In the genomic region with DNA sequence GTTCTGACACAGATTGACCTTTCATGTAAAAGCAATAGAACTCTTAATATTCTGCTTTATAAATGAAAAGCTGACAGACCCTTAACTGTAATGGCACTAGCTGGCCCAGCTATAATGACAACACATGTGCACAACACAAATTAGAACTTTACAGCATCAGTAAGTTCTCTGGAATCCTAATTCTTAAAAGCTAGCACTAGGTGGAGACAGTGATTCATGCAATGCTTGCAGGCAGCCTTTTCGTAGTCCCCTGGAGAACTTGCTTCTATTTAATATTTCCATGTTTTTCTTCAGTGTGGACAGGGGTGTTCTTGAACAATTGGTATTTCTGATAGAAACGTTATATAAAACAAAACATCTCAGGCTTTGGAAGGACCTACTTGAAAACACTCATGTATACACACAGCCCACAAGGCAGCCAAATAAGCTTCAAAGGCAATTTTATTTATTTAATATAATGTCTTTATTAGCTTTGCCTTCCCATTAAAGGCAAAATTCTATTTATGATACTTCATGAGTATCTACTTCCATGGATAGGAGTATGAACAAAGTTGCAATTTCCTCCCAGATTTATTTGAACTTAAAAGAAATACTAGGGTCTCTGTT, we compare ENCODE assay signal across 8 cellular contexts.
DNase-seq lines count a peak whose midpoint lies in the region; ATAC-seq, FAIRE-seq and TF ChIP-seq lines count a peak whose summit lies in the region.

No MANE protein-coding gene starts in this region.

- H3K9me3 ChIP-seq in A549 (no peaks in the 10 kb centered on the region), GM23248 (ENCODE audit: low read depth) (no peaks in the 10 kb centered on the region)

- 2% methylated on average over 2 of the region's 2 CpGs for WGBS in A549 (ENCODE audit: missing lambda C conversion rate)
- WGBS in GM23248 (ENCODE audit: low coverage in 1 of 2, low lambda C conversion rate in 2 of 2, missing lambda C conversion rate in 2 of 2), 2 experiments, result 0% methylated on average over 2 of the region's 2 CpGs

- H3K9me2 ChIP-seq in GM23248 (ENCODE audit: insufficient read depth), result no peaks in the 10 kb centered on the region

- POLR2A ChIA-PET in A549 (lab: Yijun Ruan, JAX), result no interaction called here

- no peak for TF ChIP-seq POLR2A in A549 (IDR thresholded peaks at IDR 0.05; ENCODE audit: low read length)
- no peak for TF ChIP-seq POLR2A in H54 (IDR thresholded peaks at IDR 0.05; ENCODE audit: low read depth, low read length)

- no peaks in the 10 kb centered on the region; the same call in 1 of the 2 replicates for H3K27me3 ChIP-seq in GM23248 (replicated peaks; ENCODE audit: insufficient read depth)

- H3K4me1 ChIP-seq in A549 (no peaks in the 10 kb centered on the region), GM23248 (ENCODE audit: insufficient read depth) (no peaks in the 10 kb centered on the region)

- H3K4me2 ChIP-seq in A549 (no peak overlapping the region), GM23248 (ENCODE audit: unreplicated experiment) (no peak overlapping the region)

- in situ Hi-C loops in GM23248 (cut with MboI), result no loop called here

- CTCF ChIA-PET in A549 (lab: Yijun Ruan, JAX), result interaction anchor here (0.6 to 2.0 kb wide), 16 partner anchors 8 to 1216 kb away, joined by 3 to 14 read pairs (median 4); no protein-coding TSS in a partner anchor

- H3F3A ChIP-seq in GM23248 (ENCODE audit: insufficient read depth), result no peaks in the 10 kb centered on the region

- H4K20me1 ChIP-seq in GM23248 (ENCODE audit: insufficient read depth), result no peaks in the 10 kb centered on the region

- TF ChIP-seq RAD21 in A549 (conservative IDR thresholded peaks at IDR 0.05 in 1 of 2, IDR thresholded peaks at IDR 0.05 in 1 of 2), result peak; percentile 92 to 94

- ATAC-seq in A549, result peak; percentile 70 to 85; a peak in 5 of 6 replicates
- ATAC-seq in activated CD4-positive, CD25-positive, alpha-beta regulatory T cell treated with anti-CD3 and anti-CD28 coated beads, Interleukin-2, amount 50 U/mL, for 24 hours, result no peak

- DNase-seq in A549 (ENCODE audit: low read depth in 1 of 2, low spot score in 1 of 2), result peak; percentile 14 to 75
- peak; percentile 76 for DNase-seq in GM23248
- peak; percentile 48 for DNase-seq in NCI-H748 (lab: John Stamatoyannopoulos, UW; ENCODE audit: unreplicated experiment)
- DNase-seq in epithelial cell of esophagus (ENCODE audit: low read depth), result peak; percentile 60
- no peak for DNase-seq in retinal pigment epithelial cell (ENCODE audit: low read depth)
- no peak for DNase-seq in H54 (ENCODE audit: insufficient read length, low spot score)
- no peak for DNase-seq in OCI-M2 (lab: John Stamatoyannopoulos, UW; ENCODE audit: unreplicated experiment)

- no peak overlapping the region for H3K4me3 ChIP-seq in A549
- H3K4me3 ChIP-seq in GM23248, result no peak overlapping the region
- no peak overlapping the region for H3K4me3 ChIP-seq in epithelial cell of esophagus (ENCODE audit: low read length)
- no peak overlapping the region for H3K4me3 ChIP-seq in retinal pigment epithelial cell (ENCODE audit: low read length)

- no peaks in the 10 kb centered on the region for H3K36me3 ChIP-seq in GM23248 (ENCODE audit: low read depth)

- TF ChIP-seq CTCF in A549 (IDR thresholded peaks at IDR 0.05) (peak; percentile 83), epithelial cell of esophagus (IDR thresholded peaks at IDR 0.05; ENCODE audit: insufficient read depth, low read depth, low read length, missing control alignments) (peak; percentile 62), retinal pigment epithelial cell (conservative IDR thresholded peaks at IDR 0.05; ENCODE audit: low read depth, low read length) (peak; percentile 75)

- FAIRE-seq in A549 (lab: Jason Lieb, UNC), result no peak
- FAIRE-seq in H54 (lab: Jason Lieb, UNC), result no peak

- H3K79me2 ChIP-seq in GM23248 (ENCODE audit: insufficient read depth), result no peaks in the 10 kb centered on the region

- H2AFZ ChIP-seq in GM23248, result no peak overlapping the region

- H3K9ac ChIP-seq in GM23248, result no peak overlapping the region

- H3K27ac ChIP-seq in A549 (no peak overlapping the region; a peak in 1 of 6 replicates), GM23248 (no peak overlapping the region)

- no peak for TF ChIP-seq EP300 in A549 (IDR thresholded peaks at IDR 0.05)

TF ChIP-seq in A549, 52 proteins besides CTCF, POLR2A, EP300 and RAD21:
- TF ChIP-seq ZFP36 (IDR thresholded peaks at IDR 0.05; ENCODE audit: borderline replicate concordance, partially characterized antibody), result no peak
- TF ChIP-seq SMC3 (IDR thresholded peaks at IDR 0.05), result peak; percentile 86
- TF ChIP-seq, protein P1, sequence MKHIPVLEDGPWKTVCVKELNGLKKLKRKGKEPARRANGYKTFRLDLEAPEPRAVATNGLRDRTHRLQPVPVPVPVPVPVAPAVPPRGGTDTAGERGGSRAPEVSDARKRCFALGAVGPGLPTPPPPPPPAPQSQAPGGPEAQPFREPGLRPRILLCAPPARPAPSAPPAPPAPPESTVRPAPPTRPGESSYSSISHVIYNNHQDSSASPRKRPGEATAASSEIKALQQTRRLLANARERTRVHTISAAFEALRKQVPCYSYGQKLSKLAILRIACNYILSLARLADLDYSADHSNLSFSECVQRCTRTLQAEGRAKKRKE (CRISPR knock-in tag; IDR thresholded peaks at IDR 0.05; ENCODE audit: low read depth), result no peak
- TF ChIP-seq CEBPB (IDR thresholded peaks at IDR 0.05), result no peak
- no peak for TF ChIP-seq NR3C1 (IDR thresholded peaks at IDR 0.05)
TF ChIP-seq in A549: peak in this region for 1.

Comparison
In these comparisons a context has a peak if more than half of its experiments do, and no peak if none do; other contexts are left out.
1. ATAC-seq: peak in A549 (2 of 2); none in activated CD4-positive, CD25-positive, alpha-beta regulatory T cell treated with anti-CD3 and anti-CD28 coated beads, Interleukin-2, amount 50 U/mL, for 24 hours (0 of 2).
2. DNase-seq: peak in A549 (2 of 2), GM23248 (single experiment), NCI-H748 (single experiment) and epithelial cell of esophagus (single experiment); none in retinal pigment epithelial cell (single experiment), H54 (single experiment) and OCI-M2 (single experiment).
3. Peak in every context shown above with its lines, with median percentiles within 50 percentile points of each other: CTCF ChIP-seq.